ENCODE assay signal across 13 cellular contexts in genomic region chr14:22564463-22564862, GRCh38. TPM values are rescaled to one million over a fixed set of nuclear protein-coding genes. Genes with fewer than 3 reads are reported as not detected.
DNase-seq lines count a peak whose midpoint lies in the region; ATAC-seq and TF ChIP-seq lines count a peak whose summit lies in the region.
"Had no signal": no experiment of that assay in that cellular context is flagged by ENCODE, and none has a peak within 500 bp of the region (broad histone marks: within the 10 kb centered on the region; RNA-seq: fewer than 3 reads in every experiment).

No MANE protein-coding gene starts in this region.

- intact Hi-C loops in esophagus muscularis mucosa (cut with DNase I) (no loop called here), PC-3 (cut with micrococcal nuclease) (no loop called here)

- H3K27me3 ChIP-seq in esophagus muscularis mucosa, result no peaks in the 10 kb centered on the region
- H3K27me3 ChIP-seq in PC-3 (ENCODE audit: low read length), result no peaks in the 10 kb centered on the region

- H3K36me3 ChIP-seq in esophagus muscularis mucosa (peaks cover 0 to 52% (median 21%) of the 10 kb centered on the region in 4 donors), PC-3 (ENCODE audit: low read depth, low read length) (peaks cover 32% of the 10 kb centered on the region; the same call in 1 of the 2 replicates)

- no peak overlapping the region for H3K9ac ChIP-seq in PC-3 (ENCODE audit: low read length)

- no peak for TF ChIP-seq CTCF in esophagus muscularis mucosa (IDR thresholded peaks at IDR 0.05)
- TF ChIP-seq CTCF in PC-3 (conservative IDR thresholded peaks at IDR 0.05; ENCODE audit: low read depth, low read length), result no peak

- no peak overlapping the region for H2AFZ ChIP-seq in PC-3 (ENCODE audit: low read length)

- peaks cover 5 to 51% (median 36%) of the 10 kb centered on the region in 4 donors for H3K4me1 ChIP-seq in esophagus muscularis mucosa
- peaks cover 16% of the 10 kb centered on the region for H3K4me1 ChIP-seq in PC-3 (ENCODE audit: insufficient read depth, low read length)

- 54% methylated on average over 1 of the region's 1 CpG for WGBS in esophagus muscularis mucosa

- peaks cover 69% of the 10 kb centered on the region for H3K36me3 Mint-ChIP-seq in activated T-cell treated with anti-CD3 and anti-CD28 coated beads, Interleukin-2, amount 50 U/mL, for 24 hours (ENCODE audit: low read depth)
- peaks cover 3% of the 10 kb centered on the region for H3K36me3 Mint-ChIP-seq in T-helper 17 cell (ENCODE audit: low read depth)
- H3K36me3 Mint-ChIP-seq in stimulated activated naive B cell treated with anti-CD40 and anti-IgM and Interleukin-4, amounts not matched to agents 10 μg/mL and 1 μg/mL and 100 μg/mL, for 72 hours, result peaks cover 44 to 60% of the 10 kb centered on the region in 2 donors

- ATAC-seq in T-helper 17 cell (no peak), GM19463 (IDR thresholded peaks at IDR 0.05; ENCODE audit: unreplicated experiment) (no peak), PC-3 (no peak)
- no peak for ATAC-seq in stimulated activated naive B cell treated with anti-CD40 and anti-IgM and Interleukin-4, amounts not matched to agents 10 μg/mL and 1 μg/mL and 100 μg/mL, for 72 hours (replicated peaks)

- BruUV-seq in PC-3 (replicated peaks; lab: Mats Ljungman, UMichigan), result no TSS peak

- POLR2A ChIA-PET in PC-3 (lab: Charles Lee; ENCODE audit: unreplicated experiment), result no interaction called here

- H3K9me2 ChIP-seq in PC-3 (replicated peaks; ENCODE audit: low read length), result no peaks in the 10 kb centered on the region

- H3K4me3 ChIP-seq in esophagus muscularis mucosa (no peak overlapping the region), PC-3 (ENCODE audit: low read length) (no peak overlapping the region)

- no peaks in the 10 kb centered on the region for H3K9me3 Mint-ChIP-seq in activated T-cell treated with anti-CD3 and anti-CD28 coated beads, Interleukin-2, amount 50 U/mL, for 24 hours
- H3K9me3 Mint-ChIP-seq in stimulated activated naive B cell treated with anti-CD40 and anti-IgM and Interleukin-4, amounts not matched to agents 10 μg/mL and 1 μg/mL and 100 μg/mL, for 72 hours, result no peaks in the 10 kb centered on the region
- H3K9me3 Mint-ChIP-seq: mesothelial cell of epicardium had no signal

- peaks cover 22% of the 10 kb centered on the region for H3K79me2 ChIP-seq in PC-3 (ENCODE audit: low read length)

- H3K27ac Mint-ChIP-seq in activated T-cell treated with anti-CD3 and anti-CD28 coated beads, Interleukin-2, amount 50 U/mL, for 24 hours, result peak overlapping the region; percentile 99
- H3K27ac Mint-ChIP-seq in T-helper 17 cell, result peak overlapping the region; percentile 100
- H3K27ac Mint-ChIP-seq in stimulated activated naive B cell treated with anti-CD40 and anti-IgM and Interleukin-4, amounts not matched to agents 10 μg/mL and 1 μg/mL and 100 μg/mL, for 72 hours, result peak overlapping the region; percentile 82
- H3K27ac Mint-ChIP-seq: mesothelial cell of epicardium had no signal

- no peaks in the 10 kb centered on the region for H4K20me1 ChIP-seq in PC-3 (ENCODE audit: low read length)

- CTCF ChIA-PET in PC-3 (lab: Charles Lee), result no interaction called here

- no peak for TF ChIP-seq EP300 in esophagus muscularis mucosa (IDR thresholded peaks at IDR 0.05)

- no peak for DNase-seq in activated T-cell treated with anti-CD3 and anti-CD28 coated beads, Interleukin-2, amount 50 U/mL, for 24 hours
- DNase-seq in activated T-cell treated with anti-CD3 and anti-CD28 coated beads for 4 hours (no peak), T-helper 17 cell (no peak), esophagus muscularis mucosa (ENCODE audit: extremely low spot score) (no peak), COR-L47 (lab: John Stamatoyannopoulos, UW) (no peak), PC-3 (no peak)
- DNase-seq in stimulated activated naive B cell treated with anti-CD40 and anti-IgM and Interleukin-4, amounts not matched to agents 10 μg/mL and 1 μg/mL and 100 μg/mL, for 72 hours, result no peak
- DNase-seq: hippocampal formation, NCI-H1092 treated with DMSO at 0.1 percent for 48 hours, NCI-H524 treated with DMSO at 0.1 percent for 48 hours, SHP77 had no signal

- TF ChIP-seq POLR2A in esophagus muscularis mucosa (IDR thresholded peaks at IDR 0.05; ENCODE audit: low read depth), result no peak

- H3K4me2 ChIP-seq in PC-3 (ENCODE audit: low read length), result no peak overlapping the region

- peak overlapping the region; percentile 60 for H3K4me3 Mint-ChIP-seq in activated T-cell treated with anti-CD3 and anti-CD28 coated beads, Interleukin-2, amount 50 U/mL, for 24 hours
- peak overlapping the region; percentile 74 for H3K4me3 Mint-ChIP-seq in T-helper 17 cell
- H3K4me3 Mint-ChIP-seq in stimulated activated naive B cell treated with anti-CD40 and anti-IgM and Interleukin-4, amounts not matched to agents 10 μg/mL and 1 μg/mL and 100 μg/mL, for 72 hours, result peak overlapping the region; percentile 8 to 40
- H3K4me3 Mint-ChIP-seq: mesothelial cell of epicardium had no signal

- peak overlapping the region; percentile 48 to 73 (median 68) for H3K27ac ChIP-seq in esophagus muscularis mucosa (replicated peaks in 1 of 4)
- H3K27ac ChIP-seq in PC-3 (ENCODE audit: low read length), result no peak overlapping the region

- no peaks in the 10 kb centered on the region for H3K27me3 Mint-ChIP-seq in activated T-cell treated with anti-CD3 and anti-CD28 coated beads, Interleukin-2, amount 50 U/mL, for 24 hours
- no peaks in the 10 kb centered on the region for H3K27me3 Mint-ChIP-seq in T-helper 17 cell
- H3K27me3 Mint-ChIP-seq in stimulated activated naive B cell treated with anti-CD40 and anti-IgM and Interleukin-4, amounts not matched to agents 10 μg/mL and 1 μg/mL and 100 μg/mL, for 72 hours, result no peaks in the 10 kb centered on the region

- H3K4me1 Mint-ChIP-seq in activated T-cell treated with anti-CD3 and anti-CD28 coated beads, Interleukin-2, amount 50 U/mL, for 24 hours (ENCODE audit: low read depth), result peaks cover 98% of the 10 kb centered on the region
- H3K4me1 Mint-ChIP-seq in T-helper 17 cell, result peaks cover 77% of the 10 kb centered on the region
- H3K4me1 Mint-ChIP-seq in stimulated activated naive B cell treated with anti-CD40 and anti-IgM and Interleukin-4, amounts not matched to agents 10 μg/mL and 1 μg/mL and 100 μg/mL, for 72 hours, result peaks cover 54 to 97% of the 10 kb centered on the region in 2 donors

- no peaks in the 10 kb centered on the region for H3F3A ChIP-seq in PC-3 (ENCODE audit: low read length, unreplicated experiment)

- H3K9me3 ChIP-seq in T-helper 17 cell (ENCODE audit: control insufficient read depth, low read length, poor library complexity, severe bottlenecking) (no peaks in the 10 kb centered on the region), esophagus muscularis mucosa (no peaks in the 10 kb centered on the region), PC-3 (ENCODE audit: low read length) (no peaks in the 10 kb centered on the region)

RNA-seq across cellular contexts. Expression of gene DAD1, which starts 24.6 kb away (rescaled TPM):
- 10 to 100 TPM; 95.4 to 96.0 TPM for total RNA-seq in T-helper 17 cell
- total RNA-seq in esophagus muscularis mucosa, result 100 to 1,000 TPM; 118 to 154 (median 131) TPM
- 228 and 258 TPM in 2 replicates for total RNA-seq in PC-3 (2014; rRNA removed)

RNA-seq across cellular contexts. Expression of gene ABHD4, which starts 33.6 kb away (rescaled TPM):
- total RNA-seq in T-helper 17 cell (10 to 100 TPM; 12.3 to 19.0 TPM), esophagus muscularis mucosa (10 to 100 TPM; 18.7 to 42.3 (median 27.7) TPM), PC-3 (2014; rRNA removed) (9.1 and 9.6 TPM in 2 replicates)

Comparison
In these comparisons a context has a peak if more than half of its experiments do, and no peak if none do; other contexts are left out.
1. H3K4me3 Mint-ChIP-seq: peak in every context shown above with its lines; median percentile 74 in T-helper 17 cell; 60 in activated T-cell treated with anti-CD3 and anti-CD28 coated beads, Interleukin-2, amount 50 U/mL, for 24 hours; 24 in stimulated activated naive B cell treated with anti-CD40 and anti-IgM and Interleukin-4, amounts not matched to agents 10 μg/mL and 1 μg/mL and 100 μg/mL, for 72 hours.